11 cellular contexts compared by ENCODE assay signal in the genomic region with DNA sequence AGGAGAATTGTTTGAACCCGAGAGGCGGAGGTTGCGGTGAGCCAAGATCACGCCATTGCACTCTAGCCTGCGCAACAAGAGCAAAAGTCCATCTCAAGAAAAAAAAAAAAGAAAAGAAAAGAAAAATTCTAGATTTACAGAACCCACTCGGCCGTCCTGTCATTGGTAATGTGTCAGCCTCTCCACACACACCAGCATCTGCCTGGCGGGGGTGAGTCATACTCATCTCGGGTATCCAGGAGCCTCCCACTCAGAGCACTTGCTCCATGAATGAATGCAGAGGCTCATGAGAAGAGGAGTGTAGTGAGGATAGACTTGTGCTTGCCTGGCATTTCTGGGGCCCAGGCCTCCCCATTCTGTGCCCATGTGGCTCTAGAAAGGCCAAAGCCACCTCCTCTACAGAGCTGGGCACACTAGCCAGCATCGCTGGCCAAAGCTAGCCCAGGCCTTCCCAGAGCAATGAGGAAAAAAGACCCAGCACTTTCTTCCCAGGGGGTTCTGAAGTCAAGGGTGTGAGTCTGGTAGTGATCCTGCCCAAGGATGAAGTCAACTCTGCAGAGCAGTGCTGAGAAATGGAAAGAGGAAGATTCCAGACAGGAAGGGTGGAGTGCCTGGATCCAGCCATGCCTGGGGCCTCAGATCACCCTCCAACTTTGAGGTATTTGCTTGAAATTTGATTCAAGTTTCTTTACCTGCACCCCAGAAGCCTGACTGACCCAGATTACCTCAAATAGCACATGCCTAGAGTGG. TPM values are rescaled to one million over a fixed set of nuclear protein-coding genes. Genes with fewer than 3 reads are reported as not detected.
A peak's percentile ranks its signal among the peaks of the same experiment; 100 is the strongest.
DNase-seq lines count a peak whose midpoint lies in the region; ATAC-seq and TF ChIP-seq lines count a peak whose summit lies in the region.
"Had no signal": no experiment of that assay in that cellular context is flagged by ENCODE, and none has a peak within 500 bp of the region (broad histone marks: within the 10 kb centered on the region; RNA-seq: fewer than 3 reads in every experiment).

No MANE protein-coding gene starts in this region.

- H3K9me2 ChIP-seq in SK-N-SH: no peaks in the 10 kb centered on the region

- 0 out of 2 replicates have a peak, but pooled peaks cover 6% of the 10 kb centered on the region for H4K20me1 ChIP-seq in SK-N-SH (ENCODE audit: insufficient read depth)

- H3K36me3 Mint-ChIP-seq in glutamatergic neuron (ENCODE audit: unreplicated experiment) (no peaks in the 10 kb centered on the region), type B pancreatic cell (peaks cover 3% of the 10 kb centered on the region), progenitor cell of endocrine pancreas (ENCODE audit: insufficient read depth) (no peaks in the 10 kb centered on the region)

- H2AFZ ChIP-seq in SK-N-SH (ENCODE audit: low read depth): no peak overlapping the region

- peak overlapping the region; percentile 57 for H3K4me2 ChIP-seq in SK-N-SH

- H3K4me3 Mint-ChIP-seq in glutamatergic neuron (ENCODE audit: unreplicated experiment) (no peak overlapping the region), type B pancreatic cell (no peak overlapping the region), progenitor cell of endocrine pancreas (ENCODE audit: low read depth) (no peak overlapping the region)
- H3K4me3 Mint-ChIP-seq: activated T-cell treated with anti-CD3 and anti-CD28 coated beads, Interleukin-2, amount 50 U/mL, for 72 hours; CD8-positive, alpha-beta T cell had no signal

- peaks cover 25% of the 10 kb centered on the region for H3K4me1 Mint-ChIP-seq in glutamatergic neuron (ENCODE audit: low read depth, unreplicated experiment)
- H3K4me1 Mint-ChIP-seq in type B pancreatic cell (ENCODE audit: unreplicated experiment): peaks cover 21% of the 10 kb centered on the region
- peaks cover 13% of the 10 kb centered on the region for H3K4me1 Mint-ChIP-seq in progenitor cell of endocrine pancreas (ENCODE audit: low read depth)

- intact Hi-C loops in Right ventricle myocardium inferior (cut with DNase I): no loop called here
- intact Hi-C loops in cardiac septum (cut with DNase I): no loop called here

- H3K9me3 ChIP-seq in SK-N-SH: no peaks in the 10 kb centered on the region

- no peak overlapping the region for H3K4me3 ChIP-seq in SK-N-SH (ENCODE audit: low read depth in 2 of 2, low read length in 1 of 2)

- no peak overlapping the region for H3K27ac ChIP-seq in SK-N-SH (ENCODE audit: low read depth in 2 of 2, low read length in 1 of 2)

- no peak overlapping the region for H3K9ac ChIP-seq in SK-N-SH

- H3K9me3 Mint-ChIP-seq in glutamatergic neuron (ENCODE audit: unreplicated experiment): peaks cover 22% of the 10 kb centered on the region
- H3K9me3 Mint-ChIP-seq in type B pancreatic cell: no peaks in the 10 kb centered on the region
- no peaks in the 10 kb centered on the region for H3K9me3 Mint-ChIP-seq in progenitor cell of endocrine pancreas (ENCODE audit: low read depth)
- H3K9me3 Mint-ChIP-seq: activated T-cell treated with anti-CD3 and anti-CD28 coated beads, Interleukin-2, amount 50 U/mL, for 72 hours; CD8-positive, alpha-beta T cell had no signal

- 52% methylated on average over 10 of the region's 10 CpGs for WGBS in SK-N-SH (ENCODE audit: low lambda C conversion rate)

- no peaks in the 10 kb centered on the region for H3K79me2 ChIP-seq in SK-N-SH (ENCODE audit: insufficient read depth)

- no peak for TF ChIP-seq EP300 in SK-N-SH (IDR thresholded peaks at IDR 0.05; ENCODE audit: borderline replicate concordance in 1 of 2, low read depth in 1 of 2, low read length in 1 of 2)

- peaks cover 0 to 34% of the 10 kb centered on the region in 2 experiments; a peak in 3 of 4 replicates for H3K4me1 ChIP-seq in SK-N-SH (ENCODE audit: control insufficient read depth in 1 of 2, insufficient read depth in 2 of 2, low read depth in 1 of 2, low read length in 1 of 2)

- DNase-seq in Right ventricle myocardium inferior (ENCODE audit: missing footprints) (no peak), cardiac septum (ENCODE audit: low spot score) (no peak), SK-N-SH (no peak), glutamatergic neuron (no peak), type B pancreatic cell (ENCODE audit: extremely low spot score, unreplicated experiment) (no peak), ecto neural progenitor cell (ENCODE audit: low spot score) (no peak), progenitor cell of endocrine pancreas (ENCODE audit: low spot score, unreplicated experiment) (no peak)
- DNase-seq: activated T-cell treated with anti-CD3 and anti-CD28 coated beads, Interleukin-2, amount 50 U/mL, for 72 hours; CD8-positive, alpha-beta T cell; NCI-H524 treated with DMSO at 0.1 percent for 48 hours had no signal

- H3F3A ChIP-seq in SK-N-SH (replicated peaks; ENCODE audit: insufficient read depth): peaks cover 10% of the 10 kb centered on the region

- CTCF ChIA-PET in SK-N-SH (lab: Yijun Ruan, JAX): no interaction called here

- TF ChIP-seq RAD21 in SK-N-SH (IDR thresholded peaks at IDR 0.05; ENCODE audit: low read length): no peak

- peaks cover 17% of the 10 kb centered on the region for H3K27me3 Mint-ChIP-seq in glutamatergic neuron (ENCODE audit: unreplicated experiment)
- no peaks in the 10 kb centered on the region for H3K27me3 Mint-ChIP-seq in type B pancreatic cell
- H3K27me3 Mint-ChIP-seq in progenitor cell of endocrine pancreas: no peaks in the 10 kb centered on the region

- TF ChIP-seq CTCF in SK-N-SH (IDR thresholded peaks at IDR 0.05) (no peak), glutamatergic neuron (IDR thresholded peaks at IDR 0.05; ENCODE audit: partially characterized antibody, unreplicated experiment) (no peak), type B pancreatic cell (conservative IDR thresholded peaks at IDR 0.05) (no peak), progenitor cell of endocrine pancreas (IDR thresholded peaks at IDR 0.05; ENCODE audit: unreplicated experiment) (no peak)

- no peaks in the 10 kb centered on the region for H3K36me3 ChIP-seq in SK-N-SH (replicated peaks in 1 of 2; ENCODE audit: control insufficient read depth in 1 of 2, insufficient read depth in 2 of 2, low read length in 1 of 2)

- no peaks in the 10 kb centered on the region for H3K27me3 ChIP-seq in SK-N-SH (ENCODE audit: insufficient read depth)

- ATAC-seq in Right ventricle myocardium inferior: peak; percentile 78
- no peak for ATAC-seq in HG03342 (IDR thresholded peaks at IDR 0.05; ENCODE audit: unreplicated experiment)
- ATAC-seq: CD8-positive, alpha-beta T cell had no signal

- H3K27ac Mint-ChIP-seq in glutamatergic neuron (ENCODE audit: unreplicated experiment) (peak overlapping the region; percentile 33), type B pancreatic cell (peak overlapping the region; percentile 39), progenitor cell of endocrine pancreas (no peak overlapping the region)
- H3K27ac Mint-ChIP-seq: activated T-cell treated with anti-CD3 and anti-CD28 coated beads, Interleukin-2, amount 50 U/mL, for 72 hours; CD8-positive, alpha-beta T cell had no signal

- POLR2A ChIA-PET in SK-N-SH (lab: Yijun Ruan, JAX): no interaction called here

TF ChIP-seq in SK-N-SH, 30 proteins besides CTCF, POLR2A, EP300 and RAD21 (continues in another document):
- TF ChIP-seq, protein P1, sequence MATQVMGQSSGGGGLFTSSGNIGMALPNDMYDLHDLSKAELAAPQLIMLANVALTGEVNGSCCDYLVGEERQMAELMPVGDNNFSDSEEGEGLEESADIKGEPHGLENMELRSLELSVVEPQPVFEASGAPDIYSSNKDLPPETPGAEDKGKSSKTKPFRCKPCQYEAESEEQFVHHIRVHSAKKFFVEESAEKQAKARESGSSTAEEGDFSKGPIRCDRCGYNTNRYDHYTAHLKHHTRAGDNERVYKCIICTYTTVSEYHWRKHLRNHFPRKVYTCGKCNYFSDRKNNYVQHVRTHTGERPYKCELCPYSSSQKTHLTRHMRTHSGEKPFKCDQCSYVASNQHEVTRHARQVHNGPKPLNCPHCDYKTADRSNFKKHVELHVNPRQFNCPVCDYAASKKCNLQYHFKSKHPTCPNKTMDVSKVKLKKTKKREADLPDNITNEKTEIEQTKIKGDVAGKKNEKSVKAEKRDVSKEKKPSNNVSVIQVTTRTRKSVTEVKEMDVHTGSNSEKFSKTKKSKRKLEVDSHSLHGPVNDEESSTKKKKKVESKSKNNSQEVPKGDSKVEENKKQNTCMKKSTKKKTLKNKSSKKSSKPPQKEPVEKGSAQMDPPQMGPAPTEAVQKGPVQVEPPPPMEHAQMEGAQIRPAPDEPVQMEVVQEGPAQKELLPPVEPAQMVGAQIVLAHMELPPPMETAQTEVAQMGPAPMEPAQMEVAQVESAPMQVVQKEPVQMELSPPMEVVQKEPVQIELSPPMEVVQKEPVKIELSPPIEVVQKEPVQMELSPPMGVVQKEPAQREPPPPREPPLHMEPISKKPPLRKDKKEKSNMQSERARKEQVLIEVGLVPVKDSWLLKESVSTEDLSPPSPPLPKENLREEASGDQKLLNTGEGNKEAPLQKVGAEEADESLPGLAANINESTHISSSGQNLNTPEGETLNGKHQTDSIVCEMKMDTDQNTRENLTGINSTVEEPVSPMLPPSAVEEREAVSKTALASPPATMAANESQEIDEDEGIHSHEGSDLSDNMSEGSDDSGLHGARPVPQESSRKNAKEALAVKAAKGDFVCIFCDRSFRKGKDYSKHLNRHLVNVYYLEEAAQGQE (IDR thresholded peaks at IDR 0.05; ENCODE audit: low read depth, low read length): no peak

RNA-seq across cellular contexts. Expression of a gene that starts 31.2 kb away (rescaled TPM):
- total RNA-seq in Right ventricle myocardium inferior (151 TPM), cardiac septum (219 TPM), glutamatergic neuron (ENCODE audit: unreplicated experiment) (975 TPM), type B pancreatic cell (ENCODE audit: low replicate concordance) (125 and 145 TPM in 2 replicates), progenitor cell of endocrine pancreas (178 and 180 TPM in 2 replicates)
- polyA plus RNA-seq in SK-N-SH (2012; rRNA removed): 211 and 308 TPM in 2 replicates
- 210 and 230 TPM in 2 replicates for polyA plus RNA-seq in SK-N-SH (2012; cell fraction: cytosol; rRNA removed)
- 366 and 455 TPM in 2 replicates for polyA plus RNA-seq in SK-N-SH (2012; cell fraction: nucleus; rRNA removed)

RNA-seq across cellular contexts. Expression of a gene that starts 35.0 kb away (rescaled TPM):
- total RNA-seq in Right ventricle myocardium inferior (49.3 TPM), cardiac septum (43.8 TPM), glutamatergic neuron (ENCODE audit: unreplicated experiment) (54.9 TPM), type B pancreatic cell (ENCODE audit: low replicate concordance) (39.8 and 42.5 TPM in 2 replicates), progenitor cell of endocrine pancreas (45.1 and 46.3 TPM in 2 replicates)
- polyA plus RNA-seq in SK-N-SH (2012; rRNA removed): 25.2 and 25.4 TPM in 2 replicates
- 29.8 and 31.6 TPM in 2 replicates for polyA plus RNA-seq in SK-N-SH (2012; cell fraction: cytosol; rRNA removed)
- 4.9 and 8.9 TPM in 2 replicates for polyA plus RNA-seq in SK-N-SH (2012; cell fraction: nucleus; rRNA removed)

RNA-seq across cellular contexts. Expression of a gene that starts 35.3 kb away (rescaled TPM):
- total RNA-seq in Right ventricle myocardium inferior (16.1 TPM), cardiac septum (20.1 TPM), glutamatergic neuron (ENCODE audit: unreplicated experiment) (34.4 TPM), type B pancreatic cell (ENCODE audit: low replicate concordance) (23.3 and 30.5 TPM in 2 replicates), progenitor cell of endocrine pancreas (23.5 and 24.7 TPM in 2 replicates)
- 5.2 and 5.9 TPM in 2 replicates for polyA plus RNA-seq in SK-N-SH (2012; rRNA removed)
- 7.9 and 8.3 TPM in 2 replicates for polyA plus RNA-seq in SK-N-SH (2012; cell fraction: cytosol; rRNA removed)
- polyA plus RNA-seq in SK-N-SH (2012; cell fraction: nucleus; rRNA removed): 3.4 and 5.4 TPM in 2 replicates
